8 cellular contexts compared by ENCODE assay signal in the genomic region with DNA sequence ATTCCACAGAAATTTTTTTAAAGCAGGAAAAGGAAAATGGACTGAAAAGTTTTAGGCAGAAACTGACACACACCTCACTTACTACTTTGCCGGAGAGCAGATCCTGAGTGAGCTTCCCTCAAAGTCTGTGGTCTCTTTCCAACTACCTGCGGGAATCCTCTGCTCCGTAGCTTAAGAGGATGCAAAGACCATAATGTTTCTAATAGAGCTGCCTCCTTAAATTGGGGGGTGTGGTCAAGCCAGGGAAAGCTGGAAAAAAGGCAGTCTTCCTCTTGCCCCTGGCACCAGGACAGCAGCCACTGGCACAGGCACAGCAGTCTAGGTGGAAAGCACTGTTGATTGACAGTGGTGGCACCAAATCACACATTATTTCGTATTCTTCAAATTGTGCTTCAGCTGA. TPM values are rescaled to one million over a fixed set of nuclear protein-coding genes. Genes with fewer than 3 reads are reported as not detected.
DNase-seq lines count a peak whose midpoint lies in the region; ATAC-seq and TF ChIP-seq lines count a peak whose summit lies in the region.

A gene with protein sequence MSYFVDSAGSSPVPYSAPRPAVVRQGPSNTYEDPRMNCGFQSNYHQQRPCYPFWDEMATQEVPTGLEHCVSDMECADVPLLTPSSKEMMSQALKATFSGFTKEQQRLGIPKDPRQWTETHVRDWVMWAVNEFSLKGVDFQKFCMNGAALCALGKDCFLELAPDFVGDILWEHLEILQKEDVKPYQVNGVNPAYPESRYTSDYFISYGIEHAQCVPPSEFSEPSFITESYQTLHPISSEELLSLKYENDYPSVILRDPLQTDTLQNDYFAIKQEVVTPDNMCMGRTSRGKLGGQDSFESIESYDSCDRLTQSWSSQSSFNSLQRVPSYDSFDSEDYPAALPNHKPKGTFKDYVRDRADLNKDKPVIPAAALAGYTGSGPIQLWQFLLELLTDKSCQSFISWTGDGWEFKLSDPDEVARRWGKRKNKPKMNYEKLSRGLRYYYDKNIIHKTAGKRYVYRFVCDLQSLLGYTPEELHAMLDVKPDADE (minus strand): TSS at position 144 of the 400 bp plus-strand sequence. CDS start 14,428 bp downstream, outside the sequence.

- CTCF ChIA-PET in HEK293 (lab: Yijun Ruan, JAX) = interaction anchor here (0.7 to 1.0 kb wide), 3 partner anchors 27 to 53 kb away, joined by 3 to 4 read pairs (median 3); no protein-coding TSS in a partner anchor

- peaks cover 4% of the 10 kb centered on the region; the same call in 1 of the 2 replicates for H3K4me1 ChIP-seq in HEK293 (ENCODE audit: control insufficient read depth, insufficient read depth, low read length)

- H3K9me3 ChIP-seq in HEK293 (ENCODE audit: control insufficient read depth, insufficient read depth, low read depth, low read length) = no peaks in the 10 kb centered on the region

- no peak within 1 kb of the TSS for H3K27ac ChIP-seq in HEK293 (ENCODE audit: extremely low read depth, low read depth, low read length)

- POLR2A ChIA-PET in HEK293 (lab: Yijun Ruan, JAX) = no interaction called here

- ATAC-seq in left cardiac atrium = peak; percentile 15 to 40
- no peak for ATAC-seq in GM21723 (IDR thresholded peaks at IDR 0.05; ENCODE audit: unreplicated experiment)
- ATAC-seq in GM21529 (IDR thresholded peaks at IDR 0.05; ENCODE audit: unreplicated experiment) = no peak

- no peaks in the 10 kb centered on the region for H3K36me3 ChIP-seq in HEK293 (ENCODE audit: control insufficient read depth in 2 of 2, insufficient read depth in 1 of 2, low read length in 2 of 2)

- TF ChIP-seq CTCF in HEK293 (tag by site-specific recombination; IDR thresholded peaks at IDR 0.05) = no peak

- intact Hi-C loops in left cardiac atrium (cut with DNase I) = no loop called here

- H3K4me3 ChIP-seq in HEK293 (ENCODE audit: low read depth, low read length) = peak within 1 kb of the TSS; percentile 12; the same call in 1 of the 2 replicates

- DNase-seq in SW480 (ENCODE audit: low spot score) (peak; percentile 53), left cardiac atrium (no peak), pulmonary artery endothelial cell (ENCODE audit: low read depth, low spot score) (no peak), superior temporal gyrus (ENCODE audit: extremely low spot score) (no peak), AG08395 (ENCODE audit: low spot score) (no peak)

TF ChIP-seq in HEK293, 187 proteins besides CTCF, POLR2A, EP300 and RAD21:
- no peak for TF ChIP-seq ZNF488 (tag by site-specific recombination; IDR thresholded peaks at IDR 0.05)
- peak; percentile 15; the same call in 1 of the 2 replicates for TF ChIP-seq KLF10 (tag by site-specific recombination; IDR thresholded peaks at IDR 0.05)
- TF ChIP-seq SP3 (tag by site-specific recombination; IDR thresholded peaks at IDR 0.05) = no peak
- TF ChIP-seq ZNF211 (tag by site-specific recombination; IDR thresholded peaks at IDR 0.05; ENCODE audit: low read depth) = no peak
- peak; percentile 83 for TF ChIP-seq KLF9 (tag by site-specific recombination; IDR thresholded peaks at IDR 0.05; ENCODE audit: low read depth)
TF ChIP-seq in HEK293: peak in this region for 2.

RNA-seq across cellular contexts. Expression of the gene that starts here (rescaled TPM):
- total RNA-seq in left cardiac atrium = 10 to 100 TPM; 52.7 to 68.5 TPM
- total RNA-seq in pulmonary artery endothelial cell = 77.0 and 89.8 TPM in 2 replicates

Comparison
In these comparisons a context has a peak if more than half of its experiments do, and no peak if none do; other contexts are left out.
1. ATAC-seq: peak in left cardiac atrium (2 of 2); none in GM21723 (single experiment) and GM21529 (single experiment).